In genomic region chr19:55174425-55175116, GRCh38 we compare ENCODE assay signal across 1 cellular context.
TF ChIP-seq lines count a peak whose summit lies in the region.

No MANE protein-coding gene starts in this region.

TF ChIP-seq in HepG2, 621 proteins besides CTCF, POLR2A, EP300 and RAD21:
- TF ChIP-seq GATAD2A (CRISPR knock-in tag; IDR thresholded peaks at IDR 0.05) (no peak), IKZF4 (CRISPR knock-in tag; IDR thresholded peaks at IDR 0.05; ENCODE audit: borderline replicate concordance, low read depth, not compliant biosample characterization) (no peak), MAZ (IDR thresholded peaks at IDR 0.05; ENCODE audit: borderline replicate concordance, low read depth, low read length) (no peak), MAZ (CRISPR knock-in tag; IDR thresholded peaks at IDR 0.05; ENCODE audit: low read depth) (no peak), ZNF3 (CRISPR knock-in tag; IDR thresholded peaks at IDR 0.05) (no peak), TARDBP (CRISPR knock-in tag; IDR thresholded peaks at IDR 0.05) (no peak), ZMYM3 (CRISPR knock-in tag; IDR thresholded peaks at IDR 0.05) (no peak), ZBTB25 (CRISPR knock-in tag; IDR thresholded peaks at IDR 0.05) (no peak), HOXA9 (CRISPR knock-in tag; IDR thresholded peaks at IDR 0.05; ENCODE audit: borderline replicate concordance) (no peak)
- TF ChIP-seq, protein P1, sequence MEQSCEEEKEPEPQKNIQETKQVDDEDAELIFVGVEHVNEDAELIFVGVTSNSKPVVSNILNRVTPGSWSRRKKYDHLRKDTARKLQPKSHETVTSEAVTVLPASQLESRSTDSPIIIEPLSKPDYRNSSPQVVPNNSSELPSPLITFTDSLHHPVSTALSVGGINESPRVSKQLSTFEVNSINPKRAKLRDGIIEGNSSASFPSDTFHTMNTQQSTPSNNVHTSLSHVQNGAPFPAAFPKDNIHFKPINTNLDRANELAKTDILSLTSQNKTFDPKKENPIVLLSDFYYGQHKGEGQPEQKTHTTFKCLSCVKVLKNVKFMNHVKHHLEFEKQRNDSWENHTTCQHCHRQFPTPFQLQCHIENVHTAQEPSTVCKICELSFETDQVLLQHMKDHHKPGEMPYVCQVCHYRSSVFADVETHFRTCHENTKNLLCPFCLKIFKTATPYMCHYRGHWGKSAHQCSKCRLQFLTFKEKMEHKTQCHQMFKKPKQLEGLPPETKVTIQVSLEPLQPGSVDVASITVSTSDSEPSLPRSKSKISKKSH (CRISPR knock-in tag; IDR thresholded peaks at IDR 0.05; ENCODE audit: borderline replicate concordance): no peak
